33 cellular contexts compared by ENCODE assay signal in genomic region chr18:9263264-9263663, GRCh38.
"Had no signal": no experiment of that assay in that cellular context is flagged by ENCODE, and none has a peak within 500 bp of the region (broad histone marks: within the 10 kb centered on the region; RNA-seq: fewer than 3 reads in every experiment).

No MANE protein-coding gene starts in this region.

- H3K4me3 ChIP-seq: ascending aorta, cardiac muscle cell, MG63, SJCRH30, SK-N-MC had no signal

- H3K27ac Mint-ChIP-seq: activated CD4-positive, alpha-beta T cell treated with anti-CD3 and anti-CD28 coated beads, Interleukin-2, amount 10 ng/mL, durations not matched to agents 7 days and 5 days; activated CD8-positive, alpha-beta memory T cell treated with anti-CD3 and anti-CD28 coated beads, Interleukin-2, amount 10 ng/mL, durations not matched to agents 7 days and 5 days; activated naive CD4-positive, alpha-beta T cell treated with anti-CD3 and anti-CD28 coated beads, Interleukin-2, amount 10 ng/mL, durations not matched to agents 7 days and 5 days; activated naive CD8-positive, alpha-beta T cell; T-helper 1 cell treated with Interleukin-12 subunit alpha and Interleukin-12 subunit beta and Interleukin-4 antibody, amounts not matched to agents 30 μg/mL and 1 μg/mL, for 36 hours had no signal

- H3K27me3 Mint-ChIP-seq: activated CD4-positive, alpha-beta T cell treated with anti-CD3 and anti-CD28 coated beads, Interleukin-2, amount 10 ng/mL, durations not matched to agents 7 days and 5 days; activated CD8-positive, alpha-beta memory T cell treated with anti-CD3 and anti-CD28 coated beads, Interleukin-2, amount 10 ng/mL, durations not matched to agents 7 days and 5 days; activated naive CD4-positive, alpha-beta T cell treated with anti-CD3 and anti-CD28 coated beads, Interleukin-2, amount 10 ng/mL, durations not matched to agents 7 days and 5 days; activated naive CD8-positive, alpha-beta T cell; central memory CD8-positive, alpha-beta T cell; IgD-negative memory B cell had no signal

- H3K9me3 Mint-ChIP-seq: central memory CD8-positive, alpha-beta T cell; IgD-negative memory B cell; T-helper 1 cell treated with Interleukin-12 subunit alpha and Interleukin-12 subunit beta and Interleukin-4 antibody, amounts not matched to agents 30 μg/mL and 1 μg/mL, for 36 hours had no signal

- H3K4me3 Mint-ChIP-seq: activated CD4-positive, alpha-beta T cell treated with anti-CD3 and anti-CD28 coated beads, Interleukin-2, amount 10 ng/mL, durations not matched to agents 7 days and 5 days; activated CD8-positive, alpha-beta memory T cell treated with anti-CD3 and anti-CD28 coated beads, Interleukin-2, amount 10 ng/mL, durations not matched to agents 7 days and 5 days; activated naive CD4-positive, alpha-beta T cell treated with anti-CD3 and anti-CD28 coated beads, Interleukin-2, amount 10 ng/mL, durations not matched to agents 7 days and 5 days; activated naive CD8-positive, alpha-beta T cell; central memory CD8-positive, alpha-beta T cell; IgD-negative memory B cell; T-helper 1 cell treated with Interleukin-12 subunit alpha and Interleukin-12 subunit beta and Interleukin-4 antibody, amounts not matched to agents 30 μg/mL and 1 μg/mL, for 36 hours had no signal

- ATAC-seq: activated CD8-positive, alpha-beta memory T cell treated with anti-CD3 and anti-CD28 coated beads, Interleukin-2, amount 10 ng/mL, durations not matched to agents 7 days and 5 days; Panc1 had no signal

- H3K4me1 Mint-ChIP-seq: activated CD4-positive, alpha-beta T cell treated with anti-CD3 and anti-CD28 coated beads, Interleukin-2, amount 10 ng/mL, durations not matched to agents 7 days and 5 days; activated CD8-positive, alpha-beta memory T cell treated with anti-CD3 and anti-CD28 coated beads, Interleukin-2, amount 10 ng/mL, durations not matched to agents 7 days and 5 days; activated naive CD4-positive, alpha-beta T cell treated with anti-CD3 and anti-CD28 coated beads, Interleukin-2, amount 10 ng/mL, durations not matched to agents 7 days and 5 days had no signal

- DNase-seq: activated CD4-positive, alpha-beta T cell treated with anti-CD3 and anti-CD28 coated beads for 1 hour; activated CD4-positive, alpha-beta T cell treated with anti-CD3 and anti-CD28 coated beads, Interleukin-2, amount 10 ng/mL, durations not matched to agents 7 days and 5 days; activated CD4-positive, alpha-beta T cell treated with anti-CD3 and anti-CD28 coated beads, Interleukin-2, amount 50 U/mL, for 48 hours; activated CD4-positive, CD25-positive, alpha-beta regulatory T cell; activated CD8-positive, alpha-beta memory T cell treated with anti-CD3 and anti-CD28 coated beads for 24 hours; activated CD8-positive, alpha-beta memory T cell treated with anti-CD3 and anti-CD28 coated beads, Interleukin-2, amount 10 ng/mL, durations not matched to agents 7 days and 5 days; activated CD8-positive, alpha-beta memory T cell treated with anti-CD3 and anti-CD28 coated beads, Interleukin-2, amount 50 U/mL, for 48 hours; activated effector memory CD4-positive, alpha-beta T cell treated with Interleukin-2 at 50 U/mL for 16 hours; activated naive CD4-positive, alpha-beta T cell treated with anti-CD3 and anti-CD28 coated beads, Interleukin-2, amount 10 ng/mL, durations not matched to agents 7 days and 5 days; amygdala; Karpas-422; KBM-7; MG63; NCI-H1048; NCI-H1105 treated with DMSO at 0.1 percent for 48 hours; NCI-H1436; NCI-H1694; NCI-H1930; NCI-H2107; NCI-H2171; NCI-H524; SHP77; SJCRH30; T-helper 9 cell; WERI-Rb-1 had no signal
